11 cellular contexts compared by ENCODE assay signal in the genomic region with DNA sequence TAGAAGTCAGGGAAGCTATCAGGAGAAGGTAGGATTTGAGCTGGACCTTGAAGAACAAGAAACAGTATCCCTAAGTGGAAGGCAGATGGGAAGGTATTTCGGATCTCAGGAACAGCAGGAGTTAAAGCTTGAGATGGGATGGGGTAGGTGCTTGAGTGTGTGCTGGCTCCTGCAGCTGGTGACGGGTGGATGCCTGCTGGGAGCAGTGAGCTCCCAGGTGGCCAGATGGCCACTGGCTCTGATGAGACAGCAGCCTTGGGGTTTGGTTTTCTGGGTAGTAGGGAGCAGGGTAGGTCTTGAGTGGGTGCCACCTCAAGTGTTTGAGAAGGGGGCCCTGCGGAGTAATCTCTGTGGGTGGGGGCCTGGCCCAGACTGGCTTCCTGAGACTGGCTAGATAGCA. TPM values are rescaled to one million over a fixed set of nuclear protein-coding genes. Genes with fewer than 3 reads are reported as not detected.
DNase-seq lines count a peak whose midpoint lies in the region; ATAC-seq and TF ChIP-seq lines count a peak whose summit lies in the region.
"Had no signal": no experiment of that assay in that cellular context is flagged by ENCODE, and none has a peak within 500 bp of the region (broad histone marks: within the 10 kb centered on the region; RNA-seq: fewer than 3 reads in every experiment).

No MANE protein-coding gene starts in this region.

- H3K4me3 ChIP-seq in ascending aorta (no peak overlapping the region), mesenchymal stem cell (ENCODE audit: insufficient read depth in 1 of 2, low read depth in 1 of 2, low read length in 2 of 2) (no peak overlapping the region), thyroid gland (replicated peaks in 1 of 3) (no peak overlapping the region)

- no peak overlapping the region for H3K27ac Mint-ChIP-seq in CD14-positive monocyte

- intact Hi-C loops in ascending aorta (cut with DNase I) (no loop called here), thyroid gland (cut with DNase I) (no loop called here), CD14-positive monocyte (cut with micrococcal nuclease) (no loop called here)

- H3K4me3 Mint-ChIP-seq in CD14-positive monocyte = peak overlapping the region in 1 of 2 donors; percentile 18
- H3K4me3 Mint-ChIP-seq: activated T-cell treated with anti-CD3 and anti-CD28 coated beads, Interleukin-2, amount 50 U/mL, for 4 hours had no signal

- no peak for TF ChIP-seq CTCF in ascending aorta (IDR thresholded peaks at IDR 0.05)
- TF ChIP-seq CTCF in thyroid gland (IDR thresholded peaks at IDR 0.05) = no peak
- no peak for TF ChIP-seq CTCF in CD14-positive monocyte (IDR thresholded peaks at IDR 0.05)

- peak overlapping the region; percentile 57 for H2AK5ac ChIP-seq in mesenchymal stem cell (ENCODE audit: low read length, severe bottlenecking)

- H3K14ac ChIP-seq in mesenchymal stem cell (ENCODE audit: low read length in 2 of 2) = peak overlapping the region in 1 of 2 experiments; percentile 91

- H2AFZ ChIP-seq in mesenchymal stem cell (ENCODE audit: low read depth, low read length) = no peak overlapping the region

- peak overlapping the region; percentile 6 to 56 for H3K27ac ChIP-seq in ascending aorta
- H3K27ac ChIP-seq in mesenchymal stem cell (ENCODE audit: low read length, poor library complexity, severe bottlenecking) = no peak overlapping the region
- peak overlapping the region; percentile 45 to 64 (median 53) for H3K27ac ChIP-seq in thyroid gland

- H3K79me1 ChIP-seq in mesenchymal stem cell (replicated peaks; ENCODE audit: low read length, poor library complexity, severe bottlenecking) = peaks cover 20% of the 10 kb centered on the region

- DNase-seq in NCI-H1694 (lab: John Stamatoyannopoulos, UW) (peak; percentile 36), NCI-H1694 treated with DMSO at 0.1 percent for 48 hours (lab: John Stamatoyannopoulos, UW) (no peak), ascending aorta (ENCODE audit: low spot score in 2 of 2) (no peak), mesenchymal stem cell (no peak), thyroid gland (no peak), CD14-positive monocyte (ENCODE audit: low spot score) (no peak), NCI-H2107 (lab: John Stamatoyannopoulos, UW) (no peak)
- DNase-seq: activated CD4-positive, alpha-beta T cell treated with anti-CD3 and anti-CD28 coated beads for 1 hour; activated T-cell treated with anti-CD3 and anti-CD28 coated beads, Interleukin-2, amount 50 U/mL, for 4 hours; NCI-H1436 had no signal

- H3K9me3 ChIP-seq in ascending aorta (no peaks in the 10 kb centered on the region), mesenchymal stem cell (ENCODE audit: control insufficient read depth, low read length) (no peaks in the 10 kb centered on the region), thyroid gland (no peaks in the 10 kb centered on the region)

- peak overlapping the region; percentile 2 to 41 for H3K18ac ChIP-seq in mesenchymal stem cell (ENCODE audit: low read depth in 1 of 2, low read length in 2 of 2)

- no peak overlapping the region for H2BK5ac ChIP-seq in mesenchymal stem cell (ENCODE audit: low read depth, low read length, poor library complexity, severe bottlenecking)

- WGBS in mesenchymal stem cell = 75% methylated on average over 3 of the region's 3 CpGs
- WGBS in thyroid gland, 2 donors = 46 to 49% methylated on average over 3 of the region's 3 CpGs

- H4K91ac ChIP-seq in mesenchymal stem cell (ENCODE audit: low read length) = no peak overlapping the region

- no peak for TF ChIP-seq POLR2A in thyroid gland (IDR thresholded peaks at IDR 0.05)

- H3K9me3 Mint-ChIP-seq in CD14-positive monocyte = peaks cover 0 to 2% (median 0%) of the 10 kb centered on the region in 7 donors
- H3K9me3 Mint-ChIP-seq: activated T-cell treated with anti-CD3 and anti-CD28 coated beads, Interleukin-2, amount 50 U/mL, for 4 hours had no signal

- peak overlapping the region; percentile 7 for H4K8ac ChIP-seq in mesenchymal stem cell (ENCODE audit: low read length)

- H3K4me1 ChIP-seq in ascending aorta (peaks cover 0 to 42% of the 10 kb centered on the region in 2 donors), mesenchymal stem cell (ENCODE audit: control insufficient read depth, insufficient read depth, low read depth, low read length) (peaks cover 28% of the 10 kb centered on the region), thyroid gland (peaks cover 36 to 56% of the 10 kb centered on the region in 2 donors)

- H2BK15ac ChIP-seq in mesenchymal stem cell (ENCODE audit: low read depth, poor library complexity, severe bottlenecking) = peak overlapping the region; percentile 80

- H3K23ac ChIP-seq in mesenchymal stem cell (ENCODE audit: low read length in 2 of 2) = peak overlapping the region in 1 of 2 experiments; percentile 91

- H2BK120ac ChIP-seq in mesenchymal stem cell (ENCODE audit: low read depth, low read length) = peak overlapping the region; percentile 43

- no peak overlapping the region for H3K4me2 ChIP-seq in mesenchymal stem cell (ENCODE audit: low read length, poor library complexity, severe bottlenecking)

- no peaks in the 10 kb centered on the region for H3K36me3 Mint-ChIP-seq in CD14-positive monocyte

- H3K36me3 ChIP-seq in ascending aorta (no peaks in the 10 kb centered on the region), mesenchymal stem cell (ENCODE audit: control insufficient read depth in 1 of 2, insufficient read depth in 2 of 2, low read depth in 1 of 2, low read length in 2 of 2) (peaks cover 0 to 3% of the 10 kb centered on the region in 2 experiments), thyroid gland (no peaks in the 10 kb centered on the region)

- peaks cover 22 to 63% (median 41%) of the 10 kb centered on the region in 3 donors for H3K27me3 Mint-ChIP-seq in CD14-positive monocyte (ENCODE audit: low read depth in 3 of 3)

- no peak overlapping the region for H2BK12ac ChIP-seq in mesenchymal stem cell (ENCODE audit: low read length in 2 of 2)

- H3K27me3 ChIP-seq in ascending aorta (no peaks in the 10 kb centered on the region), mesenchymal stem cell (ENCODE audit: control insufficient read depth in 1 of 2, insufficient read depth in 1 of 2, low read length in 2 of 2) (no peaks in the 10 kb centered on the region), thyroid gland (no peaks in the 10 kb centered on the region)

- no peak for ATAC-seq in GM18519 (IDR thresholded peaks at IDR 0.05; ENCODE audit: low FRiP score, unreplicated experiment)
- ATAC-seq: activated T-cell treated with anti-CD3 and anti-CD28 coated beads, Interleukin-2, amount 50 U/mL, for 4 hours had no signal

- peak overlapping the region; percentile 70 for H3K9ac ChIP-seq in mesenchymal stem cell (ENCODE audit: low read length)

- H3K4ac ChIP-seq in mesenchymal stem cell (ENCODE audit: low read depth in 1 of 2, low read length in 2 of 2) = peak overlapping the region; percentile 75 to 81

- no peaks in the 10 kb centered on the region for H3K4me1 Mint-ChIP-seq in CD14-positive monocyte

RNA-seq across cellular contexts. Expression of gene EPN2, which starts 10.3 kb away (rescaled TPM):
- 51.0 TPM for total RNA-seq in ascending aorta
- 41.2 TPM for polyA plus RNA-seq in mesenchymal stem cell (2013, experiment 1 of 2)
- polyA plus RNA-seq in mesenchymal stem cell (2013, experiment 2 of 2) = 41.9 TPM
- total RNA-seq in thyroid gland = 10 to 100 TPM; 21.8 to 32.3 (median 24.7) TPM
- polyA plus RNA-seq in CD14-positive monocyte = not detected
